Comparison of ENCODE assay signal across 8 cellular contexts in genomic region chr1:1231400-1232223, GRCh38. TPM values are rescaled to one million over a fixed set of nuclear protein-coding genes. Genes with fewer than 3 reads are reported as not detected.
DNase-seq lines count a peak whose midpoint lies in the region; ATAC-seq and TF ChIP-seq lines count a peak whose summit lies in the region.

Gene SDF4 (minus strand): TSS chr1:1232001. CDS start chr1:1228772, 3,229 bp downstream.

- TF ChIP-seq EP300 in Ishikawa (IDR thresholded peaks at IDR 0.05; ENCODE audit: borderline replicate concordance) = no peak

- peaks cover 32% of the 10 kb centered on the region for H3K4me1 ChIP-seq in mononuclear cell (ENCODE audit: insufficient read depth, low read length)

- H3K4me3 ChIP-seq in epithelial cell of esophagus (ENCODE audit: low read length) (peak within 1 kb of the TSS; percentile 95), mononuclear cell (ENCODE audit: low read length) (peak within 1 kb of the TSS; percentile 96)

- no peak for TF ChIP-seq CTCF in epithelial cell of esophagus (IDR thresholded peaks at IDR 0.05; ENCODE audit: insufficient read depth, low read depth, low read length, missing control alignments)

- DNase-seq in DMS153 (lab: John Stamatoyannopoulos, UW) (peak; percentile 98), OCI-M2 (lab: John Stamatoyannopoulos, UW; ENCODE audit: unreplicated experiment) (peak; percentile 57), activated T-cell treated with anti-CD3 and anti-CD28 coated beads for 4 hours (peak; percentile 92), epithelial cell of esophagus (ENCODE audit: low read depth) (peak; percentile 97)
- peak; percentile 95 for DNase-seq in stimulated activated CD8-positive, alpha-beta memory T cell treated with anti-CD3 and anti-CD28 coated beads, Interleukin-2, amount 100 ng/mL, for 48 hours (ENCODE audit: low read depth in 2 of 2)

- TF ChIP-seq RAD21 in Ishikawa (IDR thresholded peaks at IDR 0.05; ENCODE audit: low read depth) = no peak

- no peaks in the 10 kb centered on the region for H3K9me3 ChIP-seq in mononuclear cell (ENCODE audit: low read depth, low read length)

- no peaks in the 10 kb centered on the region for H3K27me3 ChIP-seq in mononuclear cell (ENCODE audit: insufficient read depth, low read length)

- ATAC-seq in GM21619 (IDR thresholded peaks at IDR 0.05; ENCODE audit: unreplicated experiment) = peak; percentile 84

TF ChIP-seq in Ishikawa, 13 proteins besides CTCF, POLR2A, EP300 and RAD21:
- TF ChIP-seq USF1 (IDR thresholded peaks at IDR 0.05) (peak; percentile 98), CREB1 (IDR thresholded peaks at IDR 0.05; ENCODE audit: low read depth) (no peak), TEAD4 (IDR thresholded peaks at IDR 0.05) (no peak), CEBPB (IDR thresholded peaks at IDR 0.05) (no peak), YY1 (IDR thresholded peaks at IDR 0.05; ENCODE audit: low read depth) (peak; percentile 99), REST (IDR thresholded peaks at IDR 0.05; ENCODE audit: low read depth) (peak; percentile 14; the same call in 1 of the 2 replicates), FOXM1 (IDR thresholded peaks at IDR 0.05; ENCODE audit: borderline replicate concordance, low read depth) (no peak), ZBTB7A (IDR thresholded peaks at IDR 0.05; ENCODE audit: low read depth) (no peak), EGR1 (IDR thresholded peaks at IDR 0.05) (peak; percentile 95), TCF12 (IDR thresholded peaks at IDR 0.05; ENCODE audit: low read depth) (no peak; the same call in 1 of the 2 replicates), NFIC (IDR thresholded peaks at IDR 0.05) (no peak), TAF1 (IDR thresholded peaks at IDR 0.05; ENCODE audit: low read depth) (peak; percentile 97)

RNA-seq across cellular contexts. Expression of gene SDF4, which starts in this region (rescaled TPM):
- total RNA-seq in mononuclear cell = 50.0 TPM

Comparison
In these comparisons a context has a peak if more than half of its experiments do, and no peak if none do; other contexts are left out.
1. Peak in every context shown above with its lines: DNase-seq, ATAC-seq and H3K4me3 ChIP-seq.